In the genomic region with DNA sequence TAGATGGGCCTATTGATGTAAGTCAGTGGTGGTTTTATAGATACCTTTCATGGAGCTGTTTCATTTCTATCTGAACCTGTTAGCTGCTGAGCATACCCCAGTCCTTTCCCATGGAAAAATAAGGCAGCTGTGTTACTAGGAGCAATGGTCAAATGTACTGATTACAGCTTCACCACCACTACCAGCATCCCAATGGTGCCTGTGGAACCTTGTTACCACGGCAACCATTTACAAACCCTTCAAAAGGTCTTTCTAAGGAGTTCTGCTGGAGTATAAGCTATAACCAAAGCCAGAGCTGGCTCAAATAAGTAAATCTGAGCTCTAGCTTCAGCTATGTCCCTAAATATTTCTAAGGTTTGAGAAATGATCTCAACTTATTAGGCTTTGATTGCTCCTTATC, we compare ENCODE assay signal across 15 cellular contexts.
DNase-seq lines count a peak whose midpoint lies in the region; ATAC-seq lines count a peak whose summit lies in the region.
"Had no signal": no experiment of that assay in that cellular context is flagged by ENCODE, and none has a peak within 500 bp of the region (broad histone marks: within the 10 kb centered on the region; RNA-seq: fewer than 3 reads in every experiment).

No MANE protein-coding gene starts in this region.

- H2BK15ac ChIP-seq in mesendoderm (replicated peaks; ENCODE audit: low read depth) = no peak overlapping the region

- no peaks in the 10 kb centered on the region for H3K79me2 ChIP-seq in mesendoderm (ENCODE audit: control insufficient read depth, insufficient read depth, low read length)

- H4K8ac ChIP-seq in mesendoderm (ENCODE audit: low read depth, low read length) = no peak overlapping the region

- no peak overlapping the region for H2BK5ac ChIP-seq in mesendoderm (ENCODE audit: low read length)

- ATAC-seq in GM18868 (IDR thresholded peaks at IDR 0.05; ENCODE audit: unreplicated experiment) = no peak
- ATAC-seq in HG03571 (IDR thresholded peaks at IDR 0.05; ENCODE audit: unreplicated experiment) = no peak
- ATAC-seq: GM12878, HepG2 had no signal

- H3K56ac ChIP-seq in mesendoderm (ENCODE audit: low read length) = no peak overlapping the region

- DNase-seq in NCI-H2227 (lab: John Stamatoyannopoulos, UW; ENCODE audit: unreplicated experiment) (peak; percentile 29), NCI-H2227 treated with DMSO at 0.1 percent for 48 hours (lab: John Stamatoyannopoulos, UW) (no peak), NCI-H1105 treated with DMSO at 0.1 percent for 48 hours (lab: John Stamatoyannopoulos, UW) (peak; percentile 11), mesendoderm (peak; percentile 8)
- DNase-seq in activated CD4-positive, alpha-beta memory T cell treated with anti-CD3 and anti-CD28 coated beads for 36 hours = no peak
- DNase-seq: BE2C; CD4-positive, alpha-beta memory T cell; DMS79; GOT3 had no signal

- no peak overlapping the region for H3K4me2 ChIP-seq in mesendoderm (ENCODE audit: low read length)

- no peak overlapping the region for H3K4me3 ChIP-seq in mesendoderm (ENCODE audit: low read length)
- H3K4me3 ChIP-seq: GM12878, HAP-1 had no signal

- peaks cover 5% of the 10 kb centered on the region for H3K27me3 Mint-ChIP-seq in activated CD4-positive, alpha-beta memory T cell treated with anti-CD3 and anti-CD28 coated beads for 36 hours

- CTCF ChIA-PET in activated CD4-positive, alpha-beta memory T cell treated with anti-CD3 and anti-CD28 coated beads for 36 hours (lab: Charles Lee) = interaction anchor here (0.6 kb wide), 1 partner anchor 389 kb away, joined by 3 read pairs; no protein-coding TSS in a partner anchor

- H3K36me3 ChIP-seq in mesendoderm (ENCODE audit: control insufficient read depth, insufficient read depth, low read length) = no peaks in the 10 kb centered on the region
- H3K36me3 ChIP-seq: BE2C, HAP-1 had no signal

- no peak overlapping the region for H4K5ac ChIP-seq in mesendoderm (ENCODE audit: low read length)

- H3K4me3 Mint-ChIP-seq in activated CD4-positive, alpha-beta memory T cell treated with anti-CD3 and anti-CD28 coated beads for 36 hours = no peak overlapping the region
- H3K4me3 Mint-ChIP-seq: CD4-positive, alpha-beta memory T cell had no signal

- no peak overlapping the region for H3K23ac ChIP-seq in mesendoderm (ENCODE audit: low read length)

- H3K36me3 Mint-ChIP-seq in activated CD4-positive, alpha-beta memory T cell treated with anti-CD3 and anti-CD28 coated beads for 36 hours = no peaks in the 10 kb centered on the region
- H3K36me3 Mint-ChIP-seq: CD4-positive, alpha-beta memory T cell had no signal

- WGBS in mesendoderm (ENCODE audit: extremely low coverage, insufficient coverage, low lambda C conversion rate) = no CpG with 5 or more reads among the region's 1 CpG

- no peaks in the 10 kb centered on the region for H3K27me3 ChIP-seq in mesendoderm (ENCODE audit: insufficient read depth, low read length, poor library complexity)
- H3K27me3 ChIP-seq: BE2C had no signal

- no peak overlapping the region for H3K4ac ChIP-seq in mesendoderm (ENCODE audit: low read depth, low read length)

- H2AK5ac ChIP-seq in mesendoderm (ENCODE audit: low read length) = no peak overlapping the region

- no peaks in the 10 kb centered on the region for H3K9me3 Mint-ChIP-seq in activated CD4-positive, alpha-beta memory T cell treated with anti-CD3 and anti-CD28 coated beads for 36 hours
- H3K9me3 Mint-ChIP-seq: CD4-positive, alpha-beta memory T cell had no signal

- H3K27ac Mint-ChIP-seq in activated CD4-positive, alpha-beta memory T cell treated with anti-CD3 and anti-CD28 coated beads for 36 hours = no peak overlapping the region
- H3K27ac Mint-ChIP-seq: CD4-positive, alpha-beta memory T cell had no signal

- peaks cover 6% of the 10 kb centered on the region for H3K4me1 Mint-ChIP-seq in activated CD4-positive, alpha-beta memory T cell treated with anti-CD3 and anti-CD28 coated beads for 36 hours (ENCODE audit: low read depth)

- no peak overlapping the region for H3K9ac ChIP-seq in mesendoderm (ENCODE audit: low read length)

- no peak overlapping the region for H3K18ac ChIP-seq in mesendoderm (ENCODE audit: low read length)

- POLR2A ChIA-PET in activated CD4-positive, alpha-beta memory T cell treated with anti-CD3 and anti-CD28 coated beads for 36 hours (lab: Charles Lee) = no interaction called here

- H3K79me1 ChIP-seq in mesendoderm (ENCODE audit: low read length) = no peaks in the 10 kb centered on the region

- H3K4me1 ChIP-seq in mesendoderm (ENCODE audit: control insufficient read depth, low read depth, low read length) = no peaks in the 10 kb centered on the region
- H3K4me1 ChIP-seq: BE2C, HAP-1 had no signal

- H2BK120ac ChIP-seq in mesendoderm (ENCODE audit: low read depth, low read length) = no peak overlapping the region

- intact Hi-C loops in activated CD4-positive, alpha-beta memory T cell treated with anti-CD3 and anti-CD28 coated beads for 36 hours (cut with micrococcal nuclease) = loop anchor here (5.0 to 10.0 kb wide), 2 partner anchors 147 to 1149 kb away; a partner anchor contains a TSS

- no peak overlapping the region for H3K27ac ChIP-seq in mesendoderm (ENCODE audit: low read depth, low read length)
- H3K27ac ChIP-seq: C4-2B had no signal

Comparison
In these comparisons a context has a peak if more than half of its experiments do, and no peak if none do; other contexts are left out.
1. DNase-seq: peak in NCI-H2227 (single experiment), NCI-H1105 treated with DMSO at 0.1 percent for 48 hours (single experiment) and mesendoderm (single experiment); none in NCI-H2227 treated with DMSO at 0.1 percent for 48 hours (single experiment) and activated CD4-positive, alpha-beta memory T cell treated with anti-CD3 and anti-CD28 coated beads for 36 hours (single experiment).